8 cellular contexts compared by ENCODE assay signal in the genomic region with DNA sequence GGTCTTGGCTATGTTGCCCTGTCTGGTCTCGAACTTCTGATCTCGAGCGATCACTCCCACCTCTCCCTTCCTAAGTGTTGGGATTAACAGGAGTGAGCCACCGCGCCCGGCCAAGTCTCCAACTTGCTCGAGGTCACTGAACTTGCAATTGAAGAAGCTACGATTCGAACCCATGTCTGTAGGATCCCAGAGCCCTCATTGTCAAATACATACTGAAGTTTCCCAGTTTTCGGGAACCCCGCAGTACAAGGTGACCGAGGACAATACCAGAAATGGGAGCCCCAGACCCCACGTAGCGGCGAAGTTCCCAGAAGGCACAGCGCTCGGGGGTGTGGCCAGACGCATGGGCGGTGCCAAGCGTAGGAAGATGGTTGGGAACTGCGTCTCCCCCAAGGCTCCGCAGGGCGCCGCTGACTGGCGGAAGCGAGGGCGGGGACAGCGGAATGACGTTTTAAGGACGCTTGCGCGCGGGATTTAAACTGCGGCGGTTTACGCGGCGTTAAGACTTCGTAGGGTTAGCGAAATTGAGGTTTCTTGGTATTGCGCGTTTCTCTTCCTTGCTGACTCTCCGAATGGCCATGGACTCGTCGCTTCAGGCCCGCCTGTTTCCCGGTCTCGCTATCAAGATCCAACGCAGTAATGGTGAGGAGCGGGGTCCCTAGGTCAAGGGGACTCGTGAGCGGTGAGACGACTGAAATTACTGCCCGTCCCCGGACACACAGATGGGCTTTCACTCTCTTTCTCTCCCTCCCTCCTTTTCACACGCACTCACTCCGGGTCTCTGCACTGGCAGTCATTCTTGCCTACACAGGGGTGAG. TPM values are rescaled to one million over a fixed set of nuclear protein-coding genes. Genes with fewer than 3 reads are reported as not detected.
DNase-seq lines count a peak whose midpoint lies in the region; ATAC-seq, FAIRE-seq and TF ChIP-seq lines count a peak whose summit lies in the region.

A gene (plus strand): TSS at position 477 of the 818 bp plus-strand sequence. CDS start 96 bp downstream, at position 573.

- no peak for FAIRE-seq in D721Med (lab: Jason Lieb, UNC)

- peaks cover 28% of the 10 kb centered on the region for H3K4me1 ChIP-seq in OCI-LY7 (ENCODE audit: insufficient read depth, low read length, poor library complexity, severe bottlenecking)

- peaks cover 46% of the 10 kb centered on the region for H3K79me2 ChIP-seq in OCI-LY7 (ENCODE audit: insufficient read depth, low read depth, low read length)

- H3K27ac ChIP-seq in OCI-LY7 (ENCODE audit: low read depth, low read length, poor library complexity, severe bottlenecking), result peak within 1 kb of the TSS; percentile 81

- ATAC-seq in GM21526 (IDR thresholded peaks at IDR 0.05; ENCODE audit: low FRiP score, unreplicated experiment), result peak; percentile 89

- H2AFZ ChIP-seq in OCI-LY7 (ENCODE audit: low read length), result peak within 1 kb of the TSS; percentile 62; the same call in 1 of the 2 replicates

- H3K4me3 ChIP-seq in OCI-LY7 (ENCODE audit: low read depth, low read length, poor library complexity, severe bottlenecking), result peak within 1 kb of the TSS; percentile 98

- 0 out of 2 replicates have a peak, but pooled peaks cover 5% of the 10 kb centered on the region for H4K20me1 ChIP-seq in OCI-LY7 (ENCODE audit: insufficient read depth, low read length)

- TF ChIP-seq CTCF in D721Med (IDR thresholded peaks at IDR 0.05; ENCODE audit: insufficient read depth, missing control alignments) (no peak), OCI-LY7 (conservative IDR thresholded peaks at IDR 0.05; ENCODE audit: low read length) (no peak)

- H3K36me3 ChIP-seq in OCI-LY7 (ENCODE audit: insufficient read depth, low read length), result peaks cover 46% of the 10 kb centered on the region

- no peaks in the 10 kb centered on the region for H3K9me2 ChIP-seq in OCI-LY7 (ENCODE audit: insufficient read depth, low read length)

- BruUV-seq in OCI-LY7 (replicated peaks; lab: Mats Ljungman, UMichigan), result no TSS peak

- DNase-seq in D721Med (ENCODE audit: insufficient read length, low spot score) (peak; percentile 88), HuH-7.5 (ENCODE audit: low spot score) (peak; percentile 95), OCI-LY7 (ENCODE audit: low spot score) (peak; percentile 98), activated T-cell treated with anti-CD3 and anti-CD28 coated beads for 1 hour (ENCODE audit: low read depth) (peak; percentile 94), epidermal melanocyte (ENCODE audit: insufficient read length, low spot score) (peak; percentile 98), middle frontal gyrus (ENCODE audit: extremely low spot score, low spot score) (peak; percentile 94)
- DNase-seq in stimulated activated CD8-positive, alpha-beta memory T cell treated with anti-CD3 and anti-CD28 coated beads, Interleukin-2, amount 100 ng/mL, for 48 hours (ENCODE audit: low read depth in 2 of 2), result peak; percentile 94 to 97

- H3K4me2 ChIP-seq in OCI-LY7 (ENCODE audit: low read length), result peak within 1 kb of the TSS; percentile 95

- no peaks in the 10 kb centered on the region for H3K9me3 ChIP-seq in OCI-LY7 (ENCODE audit: low read length)

- intact Hi-C loops in OCI-LY7 (cut with micrococcal nuclease; ENCODE audit: unreplicated experiment), result loop anchor here (2.0 to 10.0 kb wide), 2 partner anchors 35 to 755 kb away; a partner anchor contains a TSS

- POLR2A ChIA-PET in OCI-LY7 (lab: Charles Lee), result interaction anchor here (0.6 to 4.9 kb wide), 5 partner anchors 9 to 1829 kb away, joined by 3 to 45 read pairs (median 7); a partner anchor contains a TSS

- CTCF ChIA-PET in OCI-LY7 (lab: Charles Lee; ENCODE audit: unreplicated experiment), result no interaction called here

RNA-seq across cellular contexts. Expression of the gene that starts here (rescaled TPM):
- 150 and 159 TPM in 2 replicates for total RNA-seq in OCI-LY7 (2014; rRNA removed; shearing (Covaris generic))
- 140 and 156 TPM in 2 replicates for total RNA-seq in OCI-LY7 (2022)

Comparison
In these comparisons a context has a peak if more than half of its experiments do, and no peak if none do; other contexts are left out.
1. Peak in every context shown above with its lines: DNase-seq, ATAC-seq, H3K4me3 ChIP-seq and H3K27ac ChIP-seq.